1 cellular context compared by ENCODE assay signal in genomic region chr3:120095226-120096165, GRCh38.
TF ChIP-seq lines count a peak whose summit lies in the region.

No MANE protein-coding gene starts in this region.

TF ChIP-seq in HepG2, 621 proteins besides CTCF, POLR2A, EP300 and RAD21 (continued from another document and continues in another):
- TF ChIP-seq JUN (CRISPR knock-in tag; IDR thresholded peaks at IDR 0.05) (peak; percentile 70; the same call in 1 of the 2 replicates), BORCS8-MEF2B (CRISPR knock-in tag; IDR thresholded peaks at IDR 0.05) (peak; percentile 86), ZNF546 (CRISPR knock-in tag; conservative IDR thresholded peaks at IDR 0.05) (peak; percentile 79; the same call in 1 of the 2 replicates), CBX1 (IDR thresholded peaks at IDR 0.05; ENCODE audit: low read depth) (no peak), ZNF737 (CRISPR knock-in tag; IDR thresholded peaks at IDR 0.05; ENCODE audit: borderline replicate concordance) (0 out of 2 replicates have a peak, but pooled peaks have one; percentile 11), KDM2A (CRISPR knock-in tag; IDR thresholded peaks at IDR 0.05; ENCODE audit: borderline replicate concordance, low read depth) (peak; percentile 82), PAF1 (CRISPR knock-in tag; IDR thresholded peaks at IDR 0.05) (no peak), ELK4 (CRISPR knock-in tag; IDR thresholded peaks at IDR 0.05; ENCODE audit: borderline replicate concordance) (no peak), ZNF674 (CRISPR knock-in tag; IDR thresholded peaks at IDR 0.05; ENCODE audit: low read depth) (0 out of 2 replicates have a peak, but pooled peaks have one; percentile 23), ZSCAN22 (CRISPR knock-in tag; IDR thresholded peaks at IDR 0.05) (no peak; the same call in 1 of the 2 replicates), CAMTA2 (CRISPR knock-in tag; IDR thresholded peaks at IDR 0.05; ENCODE audit: borderline replicate concordance) (peak; percentile 96; the same call in 1 of the 2 replicates), ZNF329 (CRISPR knock-in tag; IDR thresholded peaks at IDR 0.05; ENCODE audit: low read depth) (peak; percentile 76), ZNF468 (CRISPR knock-in tag; IDR thresholded peaks at IDR 0.05) (0 out of 2 replicates have a peak, but pooled peaks have one; percentile 43), RERE (CRISPR knock-in tag; IDR thresholded peaks at IDR 0.05; ENCODE audit: low read depth) (no peak), RFX3 (CRISPR knock-in tag; IDR thresholded peaks at IDR 0.05) (no peak), CREBL2 (CRISPR knock-in tag; IDR thresholded peaks at IDR 0.05; ENCODE audit: borderline replicate concordance) (peak; percentile 60; the same call in 1 of the 2 replicates), GABPB1 (CRISPR knock-in tag; IDR thresholded peaks at IDR 0.05) (peak; percentile 88), MYC (CRISPR knock-in tag; IDR thresholded peaks at IDR 0.05; ENCODE audit: borderline replicate concordance) (peak; percentile 76; the same call in 1 of the 2 replicates), ZNF451 (CRISPR knock-in tag; IDR thresholded peaks at IDR 0.05) (peak; percentile 22; the same call in 1 of the 2 replicates), ZNF234 (CRISPR knock-in tag; conservative IDR thresholded peaks at IDR 0.05) (no peak), GTF2F1 (IDR thresholded peaks at IDR 0.05; ENCODE audit: low read length) (no peak), ZNF816 (CRISPR knock-in tag; IDR thresholded peaks at IDR 0.05; ENCODE audit: borderline replicate concordance) (peak; percentile 77; the same call in 1 of the 2 replicates), HNRNPL (IDR thresholded peaks at IDR 0.05; ENCODE audit: low read depth, low read length) (0 out of 2 replicates have a peak, but pooled peaks have one; percentile 46), ZNF556 (CRISPR knock-in tag; IDR thresholded peaks at IDR 0.05; ENCODE audit: borderline replicate concordance) (peak; percentile 73), STAT6 (CRISPR knock-in tag; IDR thresholded peaks at IDR 0.05; ENCODE audit: borderline replicate concordance) (no peak), TAF1 (CRISPR knock-in tag; IDR thresholded peaks at IDR 0.05) (peak; percentile 98), SP5 (CRISPR knock-in tag; IDR thresholded peaks at IDR 0.05; ENCODE audit: borderline replicate concordance, low read depth) (no peak), ZNF512B (CRISPR knock-in tag; IDR thresholded peaks at IDR 0.05; ENCODE audit: borderline replicate concordance) (no peak), ATRX (CRISPR knock-in tag; IDR thresholded peaks at IDR 0.05; ENCODE audit: borderline replicate concordance) (no peak), SOX6 (IDR thresholded peaks at IDR 0.05) (no peak), SOX6 (CRISPR knock-in tag; IDR thresholded peaks at IDR 0.05) (peak; percentile 71), SP1 (IDR thresholded peaks at IDR 0.05) (no peak), SP1 (CRISPR knock-in tag; IDR thresholded peaks at IDR 0.05) (peak; percentile 12; the same call in 1 of the 2 replicates), PATZ1 (CRISPR knock-in tag; IDR thresholded peaks at IDR 0.05) (peak; percentile 62; the same call in 1 of the 2 replicates), KDM1A (CRISPR knock-in tag; IDR thresholded peaks at IDR 0.05) (no peak), SOX13 (IDR thresholded peaks at IDR 0.05) (peak; percentile 4; the same call in 1 of the 2 replicates), SOX13 (CRISPR knock-in tag; conservative IDR thresholded peaks at IDR 0.05 in 1 of 2, IDR thresholded peaks at IDR 0.05 in 1 of 2) (peak; percentile 4 to 81; a peak in 2 of 4 replicates), ZFP37 (CRISPR knock-in tag; IDR thresholded peaks at IDR 0.05; ENCODE audit: borderline replicate concordance) (0 out of 2 replicates have a peak, but pooled peaks have one; percentile 45), ZEB1 (IDR thresholded peaks at IDR 0.05; ENCODE audit: insufficient replicate concordance, low read depth) (no peak)
- TF ChIP-seq, protein P1, sequence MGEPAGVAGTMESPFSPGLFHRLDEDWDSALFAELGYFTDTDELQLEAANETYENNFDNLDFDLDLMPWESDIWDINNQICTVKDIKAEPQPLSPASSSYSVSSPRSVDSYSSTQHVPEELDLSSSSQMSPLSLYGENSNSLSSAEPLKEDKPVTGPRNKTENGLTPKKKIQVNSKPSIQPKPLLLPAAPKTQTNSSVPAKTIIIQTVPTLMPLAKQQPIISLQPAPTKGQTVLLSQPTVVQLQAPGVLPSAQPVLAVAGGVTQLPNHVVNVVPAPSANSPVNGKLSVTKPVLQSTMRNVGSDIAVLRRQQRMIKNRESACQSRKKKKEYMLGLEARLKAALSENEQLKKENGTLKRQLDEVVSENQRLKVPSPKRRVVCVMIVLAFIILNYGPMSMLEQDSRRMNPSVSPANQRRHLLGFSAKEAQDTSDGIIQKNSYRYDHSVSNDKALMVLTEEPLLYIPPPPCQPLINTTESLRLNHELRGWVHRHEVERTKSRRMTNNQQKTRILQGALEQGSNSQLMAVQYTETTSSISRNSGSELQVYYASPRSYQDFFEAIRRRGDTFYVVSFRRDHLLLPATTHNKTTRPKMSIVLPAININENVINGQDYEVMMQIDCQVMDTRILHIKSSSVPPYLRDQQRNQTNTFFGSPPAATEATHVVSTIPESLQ (CRISPR knock-in tag; conservative IDR thresholded peaks at IDR 0.05) = no peak
- TF ChIP-seq, protein P2, sequence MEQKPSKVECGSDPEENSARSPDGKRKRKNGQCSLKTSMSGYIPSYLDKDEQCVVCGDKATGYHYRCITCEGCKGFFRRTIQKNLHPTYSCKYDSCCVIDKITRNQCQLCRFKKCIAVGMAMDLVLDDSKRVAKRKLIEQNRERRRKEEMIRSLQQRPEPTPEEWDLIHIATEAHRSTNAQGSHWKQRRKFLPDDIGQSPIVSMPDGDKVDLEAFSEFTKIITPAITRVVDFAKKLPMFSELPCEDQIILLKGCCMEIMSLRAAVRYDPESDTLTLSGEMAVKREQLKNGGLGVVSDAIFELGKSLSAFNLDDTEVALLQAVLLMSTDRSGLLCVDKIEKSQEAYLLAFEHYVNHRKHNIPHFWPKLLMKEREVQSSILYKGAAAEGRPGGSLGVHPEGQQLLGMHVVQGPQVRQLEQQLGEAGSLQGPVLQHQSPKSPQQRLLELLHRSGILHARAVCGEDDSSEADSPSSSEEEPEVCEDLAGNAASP (CRISPR knock-in tag; IDR thresholded peaks at IDR 0.05; ENCODE audit: borderline replicate concordance) = no peak
- TF ChIP-seq, protein P3, sequence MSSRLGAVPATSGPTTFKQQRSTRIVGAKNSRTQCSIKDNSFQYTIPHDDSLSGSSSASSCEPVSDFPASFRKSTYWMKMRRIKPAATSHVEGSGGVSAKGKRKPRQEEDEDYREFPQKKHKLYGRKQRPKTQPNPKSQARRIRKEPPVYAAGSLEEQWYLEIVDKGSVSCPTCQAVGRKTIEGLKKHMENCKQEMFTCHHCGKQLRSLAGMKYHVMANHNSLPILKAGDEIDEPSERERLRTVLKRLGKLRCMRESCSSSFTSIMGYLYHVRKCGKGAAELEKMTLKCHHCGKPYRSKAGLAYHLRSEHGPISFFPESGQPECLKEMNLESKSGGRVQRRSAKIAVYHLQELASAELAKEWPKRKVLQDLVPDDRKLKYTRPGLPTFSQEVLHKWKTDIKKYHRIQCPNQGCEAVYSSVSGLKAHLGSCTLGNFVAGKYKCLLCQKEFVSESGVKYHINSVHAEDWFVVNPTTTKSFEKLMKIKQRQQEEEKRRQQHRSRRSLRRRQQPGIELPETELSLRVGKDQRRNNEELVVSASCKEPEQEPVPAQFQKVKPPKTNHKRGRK (CRISPR knock-in tag; IDR thresholded peaks at IDR 0.05) = no peak
